20 cellular contexts compared by ENCODE assay signal in genomic region chr5:171534009-171534895, GRCh38.
A peak's percentile ranks its signal among the peaks of the same experiment; 100 is the strongest.
DNase-seq lines count a peak whose midpoint lies in the region; ATAC-seq and TF ChIP-seq lines count a peak whose summit lies in the region.
"Had no signal": no experiment of that assay in that cellular context is flagged by ENCODE, and none has a peak within 500 bp of the region (broad histone marks: within the 10 kb centered on the region; RNA-seq: fewer than 3 reads in every experiment).

No MANE protein-coding gene starts in this region.

- H3K9me3 ChIP-seq in neural cell (ENCODE audit: low read length) = no peaks in the 10 kb centered on the region
- H3K9me3 ChIP-seq: Caco-2, esophagus muscularis mucosa, upper lobe of left lung had no signal

- no peaks in the 10 kb centered on the region for H3K27me3 ChIP-seq in neural cell (ENCODE audit: insufficient read depth, low read depth, low read length)
- H3K27me3 ChIP-seq: esophagus muscularis mucosa, upper lobe of left lung had no signal

- no peak overlapping the region for H3K4me3 Mint-ChIP-seq in WTC11
- H3K4me3 Mint-ChIP-seq: activated CD4-positive, alpha-beta T cell treated with anti-CD3 and anti-CD28 coated beads, Interleukin-2, amount 10 ng/mL, durations not matched to agents 7 days and 5 days; immature natural killer cell; memory B cell; nephron had no signal

- no peak overlapping the region for H3K27ac ChIP-seq in neural cell (ENCODE audit: low read length)
- H3K27ac ChIP-seq: esophagus muscularis mucosa, upper lobe of left lung had no signal

- no peaks in the 10 kb centered on the region for H3K36me3 ChIP-seq in neural cell (ENCODE audit: insufficient read depth, low read length)
- H3K36me3 ChIP-seq: esophagus muscularis mucosa, upper lobe of left lung had no signal

- H3K27ac Mint-ChIP-seq in WTC11 = no peak overlapping the region
- H3K27ac Mint-ChIP-seq: activated CD4-positive, alpha-beta T cell treated with anti-CD3 and anti-CD28 coated beads, Interleukin-2, amount 10 ng/mL, durations not matched to agents 7 days and 5 days; immature natural killer cell; memory B cell; nephron had no signal

- H4K20me1 ChIP-seq in neural cell (ENCODE audit: insufficient read depth) = no peaks in the 10 kb centered on the region

- H3F3A ChIP-seq in neural cell (ENCODE audit: insufficient read depth, low read length, poor library complexity, severe bottlenecking) = no peaks in the 10 kb centered on the region

- H3K9me3 Mint-ChIP-seq in WTC11 = peaks cover 4% of the 10 kb centered on the region
- H3K9me3 Mint-ChIP-seq: activated CD4-positive, alpha-beta T cell treated with anti-CD3 and anti-CD28 coated beads, Interleukin-2, amount 10 ng/mL, durations not matched to agents 7 days and 5 days; immature natural killer cell; nephron had no signal

- CTCF ChIA-PET in WTC11 (lab: Charles Lee) = no interaction called here

- H3K4me3 ChIP-seq in neural cell (ENCODE audit: low read length) = no peak overlapping the region
- H3K4me3 ChIP-seq: esophagus muscularis mucosa, upper lobe of left lung had no signal

- peaks cover 44% of the 10 kb centered on the region for H3K4me1 Mint-ChIP-seq in WTC11
- H3K4me1 Mint-ChIP-seq: activated CD4-positive, alpha-beta T cell treated with anti-CD3 and anti-CD28 coated beads, Interleukin-2, amount 10 ng/mL, durations not matched to agents 7 days and 5 days; immature natural killer cell; memory B cell had no signal

- no peaks in the 10 kb centered on the region for H3K27me3 Mint-ChIP-seq in WTC11 (ENCODE audit: low read depth)

- H3K79me2 ChIP-seq in neural cell (replicated peaks; ENCODE audit: insufficient read depth, low read length) = no peaks in the 10 kb centered on the region

- no peak overlapping the region for H3K9ac ChIP-seq in neural cell (ENCODE audit: low read length)

- TF ChIP-seq POLR2A in GM18505 (IDR thresholded peaks at IDR 0.05; ENCODE audit: borderline replicate concordance, extremely low read depth, insufficient read depth, insufficient read length) = no peak

- H3K4me2 ChIP-seq in neural cell (ENCODE audit: low read length) = no peak overlapping the region

- H3K9me2 ChIP-seq in neural cell (ENCODE audit: insufficient read depth, low read length) = no peaks in the 10 kb centered on the region

- no peak for ATAC-seq in WTC11
- ATAC-seq in GM18505 (IDR thresholded peaks at IDR 0.05; ENCODE audit: unreplicated experiment) = no peak

- H2AFZ ChIP-seq in neural cell (ENCODE audit: low read depth, low read length) = no peak overlapping the region

- TF ChIP-seq EP300 in neural cell (conservative IDR thresholded peaks at IDR 0.05; ENCODE audit: poor library complexity, severe bottlenecking) = peak; percentile 78

- H3K36me3 Mint-ChIP-seq in WTC11 = no peaks in the 10 kb centered on the region
- H3K36me3 Mint-ChIP-seq: immature natural killer cell had no signal

- TF ChIP-seq CTCF in WTC11 (IDR thresholded peaks at IDR 0.05) (no peak), neural cell (IDR thresholded peaks at IDR 0.05; ENCODE audit: poor library complexity, severe bottlenecking) (no peak)

- POLR2A ChIA-PET in WTC11 (lab: Charles Lee) = no interaction called here

- DNase-seq in activated CD8-positive, alpha-beta memory T cell treated with anti-CD3 and anti-CD28 coated beads, Interleukin-2, amount 50 U/mL, for 24 hours (ENCODE audit: extremely low read depth) = peak; percentile 1
- no peak for DNase-seq in activated CD8-positive, alpha-beta memory T cell treated with anti-CD3 and anti-CD28 coated beads for 24 hours
- peak; percentile 71 for DNase-seq in ELR (ENCODE audit: low read depth)
- no peak for DNase-seq in WTC11 (ENCODE audit: low spot score)
- no peak for DNase-seq in stimulated activated naive CD4-positive, alpha-beta T cell treated with Interleukin-2 at 50 U/mL for 16 hours (lab: John Stamatoyannopoulos, UW)
- no peak for DNase-seq in NCI-H2029 (lab: John Stamatoyannopoulos, UW)
- DNase-seq: activated CD4-positive, alpha-beta T cell treated with anti-CD3 and anti-CD28 coated beads, Interleukin-2, amount 10 ng/mL, durations not matched to agents 7 days and 5 days; activated naive CD4-positive, alpha-beta T cell; Caco-2; dermis blood vessel endothelial cell; immature natural killer cell; NCI-H1092; NK-92 treated with Interleukin-12 subunit alpha and Interleukin-12 subunit beta, amount 100 ng/mL, for 24 hours; SHP77 treated with DMSO at 0.1 percent for 48 hours; upper lobe of left lung had no signal

- TF ChIP-seq RAD21 in neural cell (conservative IDR thresholded peaks at IDR 0.05) = no peak

TF ChIP-seq in WTC11, 78 proteins besides CTCF, POLR2A, EP300 and RAD21:
- TF ChIP-seq ZNF512 (CRISPR knock-in tag; IDR thresholded peaks at IDR 0.05; ENCODE audit: borderline replicate concordance) (no peak), NFE2L1 (CRISPR knock-in tag; IDR thresholded peaks at IDR 0.05) (peak; percentile 88; the same call in 1 of the 2 replicates)
TF ChIP-seq in WTC11: peak in this region for 1.

TF ChIP-seq in neural cell, 6 proteins besides CTCF, POLR2A, EP300 and RAD21:
- TF ChIP-seq EZH2 (IDR thresholded peaks at IDR 0.05; ENCODE audit: borderline replicate concordance, insufficient read depth, low read length, poor library complexity, severe bottlenecking) (no peak), REST (IDR thresholded peaks at IDR 0.05; ENCODE audit: borderline replicate concordance) (peak; percentile 13), MXI1 (conservative IDR thresholded peaks at IDR 0.05; ENCODE audit: poor library complexity, severe bottlenecking) (no peak), SMC3 (conservative IDR thresholded peaks at IDR 0.05; ENCODE audit: poor library complexity) (no peak), POLR2AphosphoS5 (IDR thresholded peaks at IDR 0.05) (peak; percentile 56)

Comparison
In these comparisons a context has a peak if more than half of its experiments do, and no peak if none do; other contexts are left out.
1. DNase-seq: peak in activated CD8-positive, alpha-beta memory T cell treated with anti-CD3 and anti-CD28 coated beads, Interleukin-2, amount 50 U/mL, for 24 hours (single experiment) and ELR (single experiment); none in activated CD8-positive, alpha-beta memory T cell treated with anti-CD3 and anti-CD28 coated beads for 24 hours (single experiment), WTC11 (single experiment), stimulated activated naive CD4-positive, alpha-beta T cell treated with Interleukin-2 at 50 U/mL for 16 hours (single experiment) and NCI-H2029 (single experiment).